Comparison of ENCODE assay signal across 18 cellular contexts in the genomic region with DNA sequence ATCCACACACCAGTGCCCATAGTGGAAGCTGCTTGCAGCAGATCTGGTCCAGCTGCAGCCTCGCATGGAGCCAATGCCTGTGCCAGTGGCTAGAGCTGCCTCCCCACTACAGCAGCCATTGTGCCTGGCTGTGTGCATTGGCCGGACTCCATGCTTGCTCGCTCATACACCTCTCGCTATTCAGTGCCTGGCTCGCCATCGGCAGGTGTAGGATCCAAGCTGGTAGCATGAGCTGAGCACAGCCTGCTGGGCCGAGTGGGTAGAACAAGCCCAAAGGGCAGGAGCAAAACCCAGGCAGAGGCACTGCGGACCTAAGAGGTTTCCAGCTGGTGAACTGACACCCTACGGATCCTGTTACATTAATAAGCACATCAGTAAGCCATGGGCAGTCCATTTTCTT.
"Had no signal": no experiment of that assay in that cellular context is flagged by ENCODE, and none has a peak within 500 bp of the region (broad histone marks: within the 10 kb centered on the region; RNA-seq: fewer than 3 reads in every experiment).

No MANE protein-coding gene starts in this region.

- H3K36me3 ChIP-seq: heart left ventricle, transverse colon had no signal

- H3K27ac ChIP-seq: heart left ventricle, transverse colon had no signal

- DNase-seq: activated CD4-positive, alpha-beta T cell treated with anti-CD3 and anti-CD28 coated beads for 36 hours; activated CD4-positive, alpha-beta T cell treated with anti-CD3 and anti-CD28 coated beads, Interleukin-2, amount 50 U/mL, for 4 hours; activated CD8-positive, alpha-beta memory T cell treated with anti-CD3 and anti-CD28 coated beads for 24 hours; activated CD8-positive, alpha-beta memory T cell treated with anti-CD3 and anti-CD28 coated beads, Interleukin-2, amount 50 U/mL, for 48 hours; activated naive CD4-positive, alpha-beta T cell treated with Interleukin-2 at 50 U/mL for 16 hours; activated naive CD8-positive, alpha-beta T cell treated with anti-CD3 and anti-CD28 coated beads, Interleukin-2, amount 50 U/mL, for 24 hours; activated T-cell treated with anti-CD3 and anti-CD28 coated beads, Interleukin-2, amount 50 U/mL, for 48 hours; cerebellar nuclear complex; cortex of kidney; heart left ventricle; naive thymus-derived CD4-positive, alpha-beta T cell; small intestine; stimulated activated CD4-positive, alpha-beta T cell treated with anti-CD3 and anti-CD28 coated beads, Interleukin-15, amount 100 ng/mL, for 24 hours; T-helper 1 cell; transverse colon had no signal

- H3K27me3 ChIP-seq: heart left ventricle, transverse colon had no signal

- H3K4me3 ChIP-seq: heart left ventricle, lung, transverse colon had no signal

- H3K9me3 ChIP-seq: transverse colon had no signal

- H3K4me1 ChIP-seq: heart left ventricle, transverse colon had no signal

- ATAC-seq: activated CD4-positive, alpha-beta T cell treated with anti-CD3 and anti-CD28 coated beads for 36 hours; activated naive CD8-positive, alpha-beta T cell treated with anti-CD3 and anti-CD28 coated beads, Interleukin-2, amount 50 U/mL, for 24 hours; heart left ventricle; naive thymus-derived CD4-positive, alpha-beta T cell; sciatic nerve; stimulated activated memory B cell treated with anti-CD40 and anti-IgM and Interleukin-4, amounts not matched to agents 10 μg/mL and 1 μg/mL and 100 μg/mL, for 72 hours had no signal
